In the genomic region with DNA sequence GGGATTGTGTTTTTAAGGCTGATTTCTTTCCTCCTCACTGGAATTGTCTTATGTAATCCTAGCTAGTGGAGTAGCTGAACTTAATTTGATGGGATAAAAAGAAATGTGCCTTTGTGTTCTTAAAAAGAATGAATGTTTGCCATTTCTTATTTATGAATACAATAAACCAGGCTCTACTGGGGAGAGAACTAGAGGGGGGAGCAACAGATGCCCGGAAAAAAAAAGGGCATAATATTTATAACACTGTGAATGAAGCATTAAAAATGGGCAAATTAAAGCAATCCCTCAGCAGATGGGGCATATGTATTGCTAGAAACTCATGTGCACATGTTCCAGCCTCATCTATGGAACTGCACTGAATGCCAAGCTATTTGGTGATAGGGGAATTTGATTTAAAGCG, we compare ENCODE assay signal across 13 cellular contexts.
DNase-seq lines count a peak whose midpoint lies in the region; ATAC-seq lines count a peak whose summit lies in the region.
"Had no signal": no experiment of that assay in that cellular context is flagged by ENCODE, and none has a peak within 500 bp of the region (broad histone marks: within the 10 kb centered on the region; RNA-seq: fewer than 3 reads in every experiment).

No MANE protein-coding gene starts in this region.

- ATAC-seq in HG02588 (IDR thresholded peaks at IDR 0.05; ENCODE audit: unreplicated experiment): no peak
- ATAC-seq: A549; CD8-positive, alpha-beta T cell had no signal

- peak; percentile 25 for DNase-seq in NCI-H2171 treated with DMSO at 0.1 percent for 48 hours (lab: John Stamatoyannopoulos, UW)
- DNase-seq in NCI-H2171 (lab: John Stamatoyannopoulos, UW): no peak
- DNase-seq in NCI-H1694 (lab: John Stamatoyannopoulos, UW): peak; percentile 94
- DNase-seq in NCI-H446 (lab: John Stamatoyannopoulos, UW): no peak
- DNase-seq: AML-193; Caco-2; Calu3; CD4-positive, alpha-beta T cell; CD8-positive, alpha-beta T cell; DMS79 treated with DMSO at 0.1 percent for 48 hours; GF-D8 had no signal

Comparison
In these comparisons a context has a peak if more than half of its experiments do, and no peak if none do; other contexts are left out.
1. DNase-seq: peak in NCI-H2171 treated with DMSO at 0.1 percent for 48 hours (single experiment) and NCI-H1694 (single experiment); none in NCI-H2171 (single experiment) and NCI-H446 (0 of 2).